1 cellular context compared by ENCODE assay signal in the genomic region with DNA sequence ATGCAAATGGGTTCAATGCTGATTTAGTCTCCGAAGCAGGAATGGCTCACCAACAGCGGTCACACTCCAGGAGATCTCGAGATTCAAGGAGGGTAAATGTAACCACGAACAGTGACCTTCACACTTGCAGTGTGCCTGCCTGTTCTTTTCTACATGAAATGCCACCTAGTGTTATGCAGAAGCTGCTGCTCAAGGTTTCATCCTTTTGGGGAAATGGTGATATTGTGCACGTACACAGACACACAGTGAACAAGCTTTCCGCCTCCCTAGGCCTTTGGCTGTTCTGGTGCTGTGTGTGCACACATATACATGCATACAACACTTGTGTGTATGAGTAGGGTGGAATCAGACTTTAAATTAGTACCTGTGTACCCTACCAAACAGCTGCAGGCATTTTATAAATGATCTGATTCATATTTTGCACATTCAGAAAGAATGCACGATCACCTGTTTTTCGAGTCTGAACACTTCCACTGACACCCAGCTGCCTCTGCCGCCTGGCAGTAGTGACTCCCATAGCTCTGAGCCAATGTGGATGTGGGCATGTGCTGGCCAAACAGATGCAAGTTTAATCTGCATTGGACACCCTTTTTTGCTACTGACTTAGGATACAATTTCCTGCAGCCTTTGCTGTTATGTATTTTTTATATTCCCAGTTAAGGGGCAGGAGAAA.
TF ChIP-seq lines count a peak whose summit lies in the region.

No MANE protein-coding gene starts in this region.

TF ChIP-seq in HEK293, 187 proteins besides CTCF, POLR2A, EP300 and RAD21 (continued from another document):
- TF ChIP-seq ZFP41 (tag by site-specific recombination; IDR thresholded peaks at IDR 0.05; ENCODE audit: borderline replicate concordance) = no peak
- no peak for TF ChIP-seq ZFP69B (tag by site-specific recombination; IDR thresholded peaks at IDR 0.05)
- TF ChIP-seq, protein P1, sequence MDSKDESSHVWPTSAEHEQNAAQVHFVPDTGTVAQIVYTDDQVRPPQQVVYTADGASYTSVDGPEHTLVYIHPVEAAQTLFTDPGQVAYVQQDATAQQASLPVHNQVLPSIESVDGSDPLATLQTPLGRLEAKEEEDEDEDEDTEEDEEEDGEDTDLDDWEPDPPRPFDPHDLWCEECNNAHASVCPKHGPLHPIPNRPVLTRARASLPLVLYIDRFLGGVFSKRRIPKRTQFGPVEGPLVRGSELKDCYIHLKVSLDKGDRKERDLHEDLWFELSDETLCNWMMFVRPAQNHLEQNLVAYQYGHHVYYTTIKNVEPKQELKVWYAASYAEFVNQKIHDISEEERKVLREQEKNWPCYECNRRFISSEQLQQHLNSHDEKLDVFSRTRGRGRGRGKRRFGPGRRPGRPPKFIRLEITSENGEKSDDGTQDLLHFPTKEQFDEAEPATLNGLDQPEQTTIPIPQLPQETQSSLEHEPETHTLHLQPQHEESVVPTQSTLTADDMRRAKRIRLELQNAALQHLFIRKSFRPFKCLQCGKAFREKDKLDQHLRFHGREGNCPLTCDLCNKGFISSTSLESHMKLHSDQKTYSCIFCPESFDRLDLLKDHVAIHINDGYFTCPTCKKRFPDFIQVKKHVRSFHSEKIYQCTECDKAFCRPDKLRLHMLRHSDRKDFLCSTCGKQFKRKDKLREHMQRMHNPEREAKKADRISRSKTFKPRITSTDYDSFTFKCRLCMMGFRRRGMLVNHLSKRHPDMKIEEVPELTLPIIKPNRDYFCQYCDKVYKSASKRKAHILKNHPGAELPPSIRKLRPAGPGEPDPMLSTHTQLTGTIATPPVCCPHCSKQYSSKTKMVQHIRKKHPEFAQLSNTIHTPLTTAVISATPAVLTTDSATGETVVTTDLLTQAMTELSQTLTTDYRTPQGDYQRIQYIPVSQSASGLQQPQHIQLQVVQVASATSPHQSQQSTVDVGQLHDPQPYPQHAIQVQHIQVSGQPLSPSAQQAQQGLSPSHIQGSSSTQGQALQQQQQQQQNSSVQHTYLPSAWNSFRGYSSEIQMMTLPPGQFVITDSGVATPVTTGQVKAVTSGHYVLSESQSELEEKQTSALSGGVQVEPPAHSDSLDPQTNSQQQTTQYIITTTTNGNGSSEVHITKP (tag by site-specific recombination; IDR thresholded peaks at IDR 0.05) = no peak
- no peak for TF ChIP-seq ZNF169 (tag by site-specific recombination; IDR thresholded peaks at IDR 0.05)
- no peak for TF ChIP-seq GLI2 (tag by site-specific recombination; IDR thresholded peaks at IDR 0.05; ENCODE audit: borderline replicate concordance, low read depth)
- TF ChIP-seq, protein P2, sequence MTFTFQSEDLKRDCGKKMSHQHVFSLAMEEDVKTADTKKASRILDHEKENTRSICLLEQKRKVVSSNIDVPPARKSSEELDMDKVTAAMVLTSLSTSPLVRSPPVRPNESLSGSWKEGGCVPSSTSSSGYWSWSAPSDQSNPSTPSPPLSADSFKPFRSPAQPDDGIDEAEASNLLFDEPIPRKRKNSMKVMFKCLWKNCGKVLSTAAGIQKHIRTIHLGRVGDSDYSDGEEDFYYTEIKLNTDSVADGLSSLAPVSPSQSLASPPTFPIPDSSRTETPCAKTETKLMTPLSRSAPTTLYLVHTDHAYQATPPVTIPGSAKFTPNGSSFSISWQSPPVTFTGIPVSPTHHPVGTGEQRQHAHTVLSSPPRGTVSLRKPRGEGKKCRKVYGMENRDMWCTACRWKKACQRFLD (tag by site-specific recombination; IDR thresholded peaks at IDR 0.05) = no peak
- no peak for TF ChIP-seq ZNF555 (tag by site-specific recombination; conservative IDR thresholded peaks at IDR 0.05)
- TF ChIP-seq ZNF701 (tag by site-specific recombination; IDR thresholded peaks at IDR 0.05) = no peak
- no peak for TF ChIP-seq ZNF37A (tag by site-specific recombination; IDR thresholded peaks at IDR 0.05)
- no peak for TF ChIP-seq ZNF623 (tag by site-specific recombination; IDR thresholded peaks at IDR 0.05)
- TF ChIP-seq ZNF501 (tag by site-specific recombination; IDR thresholded peaks at IDR 0.05) = no peak
- TF ChIP-seq, protein P3, sequence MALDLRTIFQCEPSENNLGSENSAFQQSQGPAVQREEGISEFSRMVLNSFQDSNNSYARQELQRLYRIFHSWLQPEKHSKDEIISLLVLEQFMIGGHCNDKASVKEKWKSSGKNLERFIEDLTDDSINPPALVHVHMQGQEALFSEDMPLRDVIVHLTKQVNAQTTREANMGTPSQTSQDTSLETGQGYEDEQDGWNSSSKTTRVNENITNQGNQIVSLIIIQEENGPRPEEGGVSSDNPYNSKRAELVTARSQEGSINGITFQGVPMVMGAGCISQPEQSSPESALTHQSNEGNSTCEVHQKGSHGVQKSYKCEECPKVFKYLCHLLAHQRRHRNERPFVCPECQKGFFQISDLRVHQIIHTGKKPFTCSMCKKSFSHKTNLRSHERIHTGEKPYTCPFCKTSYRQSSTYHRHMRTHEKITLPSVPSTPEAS (tag by site-specific recombination; IDR thresholded peaks at IDR 0.05) = no peak
- no peak for TF ChIP-seq REPIN1 (tag by site-specific recombination; IDR thresholded peaks at IDR 0.05; ENCODE audit: low read depth)
- TF ChIP-seq ZBTB1 (tag by site-specific recombination; IDR thresholded peaks at IDR 0.05) = no peak
- no peak for TF ChIP-seq ZNF792 (tag by site-specific recombination; IDR thresholded peaks at IDR 0.05)
TF ChIP-seq in HEK293: peak in this region for 0.
